Comparison of ENCODE assay signal across 1 cellular context in genomic region chr10:123841560-123841959, GRCh38.
TF ChIP-seq lines count a peak whose summit lies in the region.

No MANE protein-coding gene starts in this region.

TF ChIP-seq in GM12878, 131 proteins besides CTCF, POLR2A, EP300 and RAD21 (continued from another document):
- TF ChIP-seq PKNOX1 (IDR thresholded peaks at IDR 0.05) (no peak), TAF1 (IDR thresholded peaks at IDR 0.05; ENCODE audit: borderline replicate concordance, low read depth, low read length) (no peak), EGR1 (IDR thresholded peaks at IDR 0.05; ENCODE audit: borderline replicate concordance in 1 of 2, low read depth in 2 of 2, low read length in 2 of 2) (no peak), DPF2 (IDR thresholded peaks at IDR 0.05) (no peak), SIN3A (IDR thresholded peaks at IDR 0.05; ENCODE audit: low read depth, low read length) (no peak), CBX5 (IDR thresholded peaks at IDR 0.05; ENCODE audit: low read depth) (no peak), MYC (IDR thresholded peaks at IDR 0.05; ENCODE audit: insufficient read depth, insufficient read length, insufficient replicate concordance, low read length, severe bottlenecking) (no peak), E2F8 (IDR thresholded peaks at IDR 0.05; ENCODE audit: low read depth, partially characterized antibody) (no peak), POLR2AphosphoS2 (IDR thresholded peaks at IDR 0.05; ENCODE audit: low read depth, low read length) (no peak), JUNB (IDR thresholded peaks at IDR 0.05) (no peak), MXI1 (IDR thresholded peaks at IDR 0.05; ENCODE audit: low read depth, low read length) (no peak), E2F4 (IDR thresholded peaks at IDR 0.05; ENCODE audit: low read depth, low read length) (no peak), ZNF687 (IDR thresholded peaks at IDR 0.05) (no peak)
